In the genomic region with DNA sequence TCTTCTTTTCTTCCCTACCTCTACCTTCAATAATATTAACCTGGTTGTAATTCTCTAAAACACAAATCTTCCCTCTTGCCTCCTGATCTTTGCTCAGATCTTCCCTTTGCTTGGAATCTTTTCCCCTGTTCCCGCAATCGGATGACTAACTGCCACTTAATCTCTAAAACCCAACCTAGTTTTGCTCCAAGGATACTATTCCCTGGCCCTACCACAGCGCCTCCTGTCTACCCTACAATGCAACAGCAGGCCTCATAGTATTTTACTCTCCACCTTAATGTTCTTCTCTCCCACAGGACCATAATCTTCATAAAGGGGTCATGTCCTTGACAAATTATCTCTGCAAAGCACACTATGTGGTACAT, we compare ENCODE assay signal across 11 cellular contexts.
A peak's percentile ranks its signal among the peaks of the same experiment; 100 is the strongest.
DNase-seq lines count a peak whose midpoint lies in the region; ATAC-seq and TF ChIP-seq lines count a peak whose summit lies in the region.
"Had no signal": no experiment of that assay in that cellular context is flagged by ENCODE, and none has a peak within 500 bp of the region (broad histone marks: within the 10 kb centered on the region; RNA-seq: fewer than 3 reads in every experiment).

No MANE protein-coding gene starts in this region.

- no peak overlapping the region for H3K9ac ChIP-seq in MM.1S (ENCODE audit: low read length)

- no peaks in the 10 kb centered on the region for H3K9me2 ChIP-seq in MM.1S (replicated peaks; ENCODE audit: insufficient read depth, low read length)

- H4K20me1 ChIP-seq in MM.1S (ENCODE audit: insufficient read depth, low read length) (no peaks in the 10 kb centered on the region), osteoblast (ENCODE audit: insufficient read depth, low read length) (no peaks in the 10 kb centered on the region)

- H3K4me2 ChIP-seq in MM.1S (ENCODE audit: low read depth, low read length): no peak overlapping the region
- H3K4me2 ChIP-seq in osteoblast (ENCODE audit: insufficient read depth, low read length): peak overlapping the region; percentile 51

- TF ChIP-seq CTCF in MM.1S (IDR thresholded peaks at IDR 0.05; ENCODE audit: low read length) (peak; percentile 23; the same call in 1 of the 2 replicates), coronary artery (IDR thresholded peaks at IDR 0.05) (peak; percentile 23), osteoblast (IDR thresholded peaks at IDR 0.05; ENCODE audit: extremely low read depth, low read depth, low read length) (peak; percentile 89)

- H3K4me3 ChIP-seq in MM.1S (ENCODE audit: low read length) (no peak overlapping the region), coronary artery (no peak overlapping the region), osteoblast (ENCODE audit: insufficient read depth, low read length) (peak overlapping the region; percentile 22)

- H2AFZ ChIP-seq in MM.1S (ENCODE audit: low read length) (no peak overlapping the region), osteoblast (ENCODE audit: low read length) (no peak overlapping the region)

- no peaks in the 10 kb centered on the region for H3K36me3 ChIP-seq in MM.1S (replicated peaks; ENCODE audit: insufficient read depth, low read length)
- H3K36me3 ChIP-seq in osteoblast (ENCODE audit: insufficient read depth, low read length): no peaks in the 10 kb centered on the region

- H3F3A ChIP-seq in MM.1S (ENCODE audit: insufficient read depth, low read length): no peaks in the 10 kb centered on the region

- H3K4me1 ChIP-seq in MM.1S (ENCODE audit: low read length) (no peaks in the 10 kb centered on the region), osteoblast (ENCODE audit: insufficient read depth, low read length) (peaks cover 52% of the 10 kb centered on the region)

- ATAC-seq in GM21526 (IDR thresholded peaks at IDR 0.05; ENCODE audit: low FRiP score, unreplicated experiment): no peak

- H3K79me2 ChIP-seq in MM.1S (ENCODE audit: low read length): no peaks in the 10 kb centered on the region
- no peaks in the 10 kb centered on the region for H3K79me2 ChIP-seq in osteoblast (ENCODE audit: insufficient read depth, low read length)

- DNase-seq in ELF-1 (ENCODE audit: low read depth, low spot score) (peak; percentile 31), MM.1S (no peak), coronary artery (ENCODE audit: low spot score) (no peak), osteoblast (ENCODE audit: insufficient read length, low spot score, missing footprints) (no peak), amniotic stem cell (lab: John Stamatoyannopoulos, UW) (no peak), OCI-M2 (lab: John Stamatoyannopoulos, UW; ENCODE audit: unreplicated experiment) (no peak), ureter (ENCODE audit: low spot score) (no peak)
- DNase-seq: activated CD4-positive, alpha-beta T cell treated with anti-CD3 and anti-CD28 coated beads, Interleukin-2, amount 50 U/mL, for 1 hour; midbrain; NCI-H748 treated with DMSO at 0.1 percent for 48 hours had no signal

- H3K9me3 ChIP-seq in MM.1S (replicated peaks; ENCODE audit: insufficient read depth, low read length): no peaks in the 10 kb centered on the region
- no peaks in the 10 kb centered on the region for H3K9me3 ChIP-seq in osteoblast (ENCODE audit: low read depth, low read length)

- H3K27me3 ChIP-seq in MM.1S (replicated peaks; ENCODE audit: insufficient read depth, low read length) (no peaks in the 10 kb centered on the region), osteoblast (ENCODE audit: insufficient read depth, low read length) (no peaks in the 10 kb centered on the region)

- no peak overlapping the region for H3K27ac ChIP-seq in MM.1S (ENCODE audit: low read length)
- H3K27ac ChIP-seq in coronary artery: peak overlapping the region; percentile 62 to 88
- H3K27ac ChIP-seq in osteoblast (ENCODE audit: low read depth, low read length): peak overlapping the region; percentile 88

Comparison
In these comparisons a context has a peak if more than half of its experiments do, and no peak if none do; other contexts are left out.
1. CTCF ChIP-seq: peak in every context shown above with its lines; median percentile 89 in osteoblast; 23 in MM.1S; 23 in coronary artery.